ENCODE assay signal across 22 cellular contexts in the genomic region with DNA sequence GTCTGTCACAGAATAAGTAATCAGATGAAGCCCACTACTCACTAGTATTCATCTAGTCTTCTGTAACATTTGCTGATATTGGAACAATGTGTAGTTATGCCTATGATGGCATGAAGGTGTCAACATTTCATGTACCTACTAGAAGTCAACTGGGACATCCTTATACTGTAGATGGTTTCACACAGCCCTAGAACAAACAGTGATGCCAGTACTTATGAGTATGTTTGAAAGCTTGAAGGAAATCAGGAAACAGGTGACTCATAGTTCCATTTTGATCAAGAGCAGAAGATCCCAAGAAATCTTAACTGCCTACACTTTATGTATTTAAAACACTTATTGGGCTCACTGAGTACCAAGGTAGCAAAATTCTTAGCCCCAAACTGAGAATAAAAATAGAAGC.
"Had no signal": no experiment of that assay in that cellular context is flagged by ENCODE, and none has a peak within 500 bp of the region (broad histone marks: within the 10 kb centered on the region; RNA-seq: fewer than 3 reads in every experiment).

No MANE protein-coding gene starts in this region.

- H3K27me3 ChIP-seq: colonic mucosa, ovary, sigmoid colon, spleen, suprapubic skin, transverse colon, upper lobe of right lung, vagina had no signal

- H3K9me3 ChIP-seq: colonic mucosa, lower lobe of right lung, ovary, psoas muscle, sigmoid colon, suprapubic skin, transverse colon, upper lobe of right lung, vagina had no signal

- ATAC-seq: left cardiac atrium; left ventricle myocardium superior; lower lobe of right lung; natural killer cell; psoas muscle; right cardiac atrium; stimulated activated naive B cell treated with anti-CD40 and anti-IgM and Interleukin-4, amounts not matched to agents 10 μg/mL and 1 μg/mL and 100 μg/mL, for 72 hours; upper lobe of right lung had no signal

- H3K4me1 ChIP-seq: colonic mucosa, lower lobe of right lung, psoas muscle, sigmoid colon, spleen, suprapubic skin, transverse colon, upper lobe of right lung, vagina had no signal

- FAIRE-seq: frontal cortex, islet of Langerhans had no signal

- DNase-seq: colonic mucosa; effector CD8-positive, alpha-beta T cell; endodermal cell; left cardiac atrium; left ventricle myocardium superior; lower lobe of right lung; natural killer cell; occipital lobe; ovary; posterior cingulate gyrus; psoas muscle; right cardiac atrium; sigmoid colon; spleen; stimulated activated naive B cell treated with anti-CD40 and anti-IgM and Interleukin-4, amounts not matched to agents 10 μg/mL and 1 μg/mL and 100 μg/mL, for 72 hours; transverse colon; upper lobe of right lung had no signal

- H3K27ac ChIP-seq: colonic mucosa, lower lobe of right lung, ovary, psoas muscle, sigmoid colon, skin epidermis, spleen, suprapubic skin, transverse colon, upper lobe of right lung, vagina had no signal

- H3K4me3 ChIP-seq: colonic mucosa, lower lobe of right lung, ovary, psoas muscle, sigmoid colon, skin epidermis, spleen, suprapubic skin, transverse colon, upper lobe of right lung, vagina had no signal

- H3K36me3 ChIP-seq: colonic mucosa, lower lobe of right lung, ovary, sigmoid colon, spleen, suprapubic skin, transverse colon, upper lobe of right lung, vagina had no signal
